14 cellular contexts compared by ENCODE assay signal in genomic region chr19:47406711-47407416, GRCh38. TPM values are rescaled to one million over a fixed set of nuclear protein-coding genes. Genes with fewer than 3 reads are reported as not detected.
DNase-seq lines count a peak whose midpoint lies in the region; ATAC-seq and TF ChIP-seq lines count a peak whose summit lies in the region.
"Had no signal": no experiment of that assay in that cellular context is flagged by ENCODE, and none has a peak within 500 bp of the region (broad histone marks: within the 10 kb centered on the region; RNA-seq: fewer than 3 reads in every experiment).

No MANE protein-coding gene starts in this region.

- H3K9me2 ChIP-seq in SK-N-SH (no peaks in the 10 kb centered on the region), hepatocyte (replicated peaks; ENCODE audit: insufficient read depth) (no peaks in the 10 kb centered on the region)

- H3K4me3 ChIP-seq in SK-N-SH (ENCODE audit: low read depth in 2 of 2, low read length in 1 of 2) (no peak overlapping the region), hepatocyte (no peak overlapping the region), trophoblast cell (ENCODE audit: low read depth, low read length) (no peak overlapping the region)

- H3K27me3 ChIP-seq in SK-N-SH (ENCODE audit: insufficient read depth) = no peaks in the 10 kb centered on the region
- H3K27me3 ChIP-seq in hepatocyte = peaks cover 15% of the 10 kb centered on the region
- H3K27me3 ChIP-seq in trophoblast cell (ENCODE audit: insufficient read depth, low read length) = peaks cover 6% of the 10 kb centered on the region

- H3K9me3 ChIP-seq in SK-N-SH (no peaks in the 10 kb centered on the region), hepatocyte (ENCODE audit: low read depth) (no peaks in the 10 kb centered on the region), trophoblast cell (ENCODE audit: insufficient read depth, low read depth, low read length) (peaks cover 6% of the 10 kb centered on the region)

- no peak overlapping the region for H3K18ac ChIP-seq in trophoblast cell (ENCODE audit: low read length)

- H3K36me3 ChIP-seq in SK-N-SH (replicated peaks in 1 of 2; ENCODE audit: control insufficient read depth in 1 of 2, insufficient read depth in 2 of 2, low read length in 1 of 2) (peaks cover 7 to 15% of the 10 kb centered on the region in 2 experiments), hepatocyte (replicated peaks; ENCODE audit: insufficient read depth, low read depth) (no peaks in the 10 kb centered on the region), trophoblast cell (ENCODE audit: control insufficient read depth in 1 of 2, insufficient read depth in 2 of 2, low read length in 2 of 2) (no peaks in the 10 kb centered on the region)

- WGBS in SK-N-SH (ENCODE audit: low lambda C conversion rate) = 91% methylated on average over 26 of the region's 47 CpGs
- 47% methylated on average over 26 of the region's 47 CpGs for WGBS in hepatocyte (ENCODE audit: low lambda C conversion rate, missing lambda C conversion rate)
- WGBS in trophoblast cell (ENCODE audit: extremely low coverage, insufficient coverage, insufficient read length) = no CpG with 5 or more reads among the region's 47 CpGs

- no peak overlapping the region for H2BK120ac ChIP-seq in trophoblast cell (ENCODE audit: insufficient read depth, low read length, poor library complexity)

- no peak for TF ChIP-seq EP300 in SK-N-SH (IDR thresholded peaks at IDR 0.05; ENCODE audit: borderline replicate concordance in 1 of 2, low read depth in 1 of 2, low read length in 1 of 2)

- no peak overlapping the region for H2BK5ac ChIP-seq in trophoblast cell (ENCODE audit: low read depth, low read length, poor library complexity)

- no peak overlapping the region for H3K27ac ChIP-seq in SK-N-SH (ENCODE audit: low read depth in 2 of 2, low read length in 1 of 2)
- no peak overlapping the region for H3K27ac ChIP-seq in hepatocyte
- H3K27ac ChIP-seq in trophoblast cell (ENCODE audit: low read depth, low read length) = no peak overlapping the region
- H3K27ac ChIP-seq: epithelial cell of prostate had no signal

- H4K20me1 ChIP-seq in SK-N-SH (ENCODE audit: insufficient read depth) (0 out of 2 replicates have a peak, but pooled peaks cover 4% of the 10 kb centered on the region), hepatocyte (ENCODE audit: insufficient read depth, poor library complexity, severe bottlenecking) (no peaks in the 10 kb centered on the region)

- no peak overlapping the region for H3K23ac ChIP-seq in trophoblast cell (ENCODE audit: low read length)

- DNase-seq in SK-N-SH = no peak
- peak; percentile 36 for DNase-seq in NCI-H748 treated with DMSO at 0.1 percent for 48 hours (lab: John Stamatoyannopoulos, UW)
- peak; percentile 62 for DNase-seq in hepatocyte (ENCODE audit: low spot score)
- peak; percentile 21 to 63 for DNase-seq in trophoblast cell
- DNase-seq in posterior vena cava (ENCODE audit: low spot score) = no peak
- DNase-seq in NCI-H345 (lab: John Stamatoyannopoulos, UW) = no peak
- DNase-seq: immature natural killer cell; NCI-H524; stimulated activated CD4-positive, alpha-beta T cell treated with anti-CD3 and anti-CD28 coated beads, Interleukin-15, amount 100 ng/mL, for 24 hours; stimulated activated naive CD4-positive, alpha-beta T cell had no signal

- no peak overlapping the region for H3K9ac ChIP-seq in SK-N-SH
- no peak overlapping the region for H3K9ac ChIP-seq in trophoblast cell (ENCODE audit: low read length)

- H2AK5ac ChIP-seq in trophoblast cell (ENCODE audit: low read length) = no peak overlapping the region

- peaks cover 4% of the 10 kb centered on the region for H3F3A ChIP-seq in SK-N-SH (replicated peaks; ENCODE audit: insufficient read depth)

- CTCF ChIA-PET in SK-N-SH (lab: Yijun Ruan, JAX) = no interaction called here

- H4K12ac ChIP-seq in trophoblast cell (ENCODE audit: low read depth, low read length) = no peak overlapping the region

- H4K91ac ChIP-seq in trophoblast cell (ENCODE audit: low read depth, low read length) = no peak overlapping the region

- no peaks in the 10 kb centered on the region for H3K79me1 ChIP-seq in trophoblast cell (ENCODE audit: low read length)

- ATAC-seq in SK-N-SH treated with all-trans-retinoic acid at 6 μM for 48 hours (no peak), GM18505 (IDR thresholded peaks at IDR 0.05; ENCODE audit: unreplicated experiment) (no peak)

- no peak for TF ChIP-seq POLR2A in GM18505 (IDR thresholded peaks at IDR 0.05; ENCODE audit: borderline replicate concordance, extremely low read depth, insufficient read depth, insufficient read length)

- H3K14ac ChIP-seq in trophoblast cell (ENCODE audit: low read length) = no peak overlapping the region

- H3K79me2 ChIP-seq in SK-N-SH (ENCODE audit: insufficient read depth) = no peaks in the 10 kb centered on the region
- H3K79me2 ChIP-seq in hepatocyte = no peaks in the 10 kb centered on the region
- H3K79me2 ChIP-seq in trophoblast cell (ENCODE audit: control insufficient read depth, insufficient read depth, low read length, poor library complexity) = no peaks in the 10 kb centered on the region

- TF ChIP-seq CTCF in SK-N-SH (IDR thresholded peaks at IDR 0.05) (no peak), hepatocyte (IDR thresholded peaks at IDR 0.05; ENCODE audit: poor library complexity) (no peak)

- H3K4me2 ChIP-seq in SK-N-SH (no peak overlapping the region), hepatocyte (no peak overlapping the region), trophoblast cell (ENCODE audit: low read length) (peak overlapping the region; percentile 19)

- no peak overlapping the region for H3K4ac ChIP-seq in trophoblast cell (ENCODE audit: low read depth, low read length)

- no peak overlapping the region for H4K8ac ChIP-seq in trophoblast cell (ENCODE audit: low read depth, low read length)

- intact Hi-C loops in posterior vena cava (cut with DNase I) = no loop called here

- H2AFZ ChIP-seq in SK-N-SH (ENCODE audit: low read depth) (no peak overlapping the region), hepatocyte (no peak overlapping the region), trophoblast cell (ENCODE audit: insufficient read depth, low read length, poor library complexity) (no peak overlapping the region)

- TF ChIP-seq RAD21 in SK-N-SH (IDR thresholded peaks at IDR 0.05; ENCODE audit: low read length) = no peak

- H2BK12ac ChIP-seq in trophoblast cell (ENCODE audit: low read length) = no peak overlapping the region

- POLR2A ChIA-PET in SK-N-SH (lab: Yijun Ruan, JAX) = interaction anchor here (0.6 kb wide), 1 partner anchor 10 kb away, joined by 3 read pairs; no protein-coding TSS in a partner anchor

- no peaks in the 10 kb centered on the region for H3K4me1 ChIP-seq in SK-N-SH (ENCODE audit: control insufficient read depth in 1 of 2, insufficient read depth in 2 of 2, low read depth in 1 of 2, low read length in 1 of 2)
- H3K4me1 ChIP-seq in hepatocyte (ENCODE audit: insufficient read depth) = no peaks in the 10 kb centered on the region
- peaks cover 0 to 3% of the 10 kb centered on the region in 2 experiments for H3K4me1 ChIP-seq in trophoblast cell (ENCODE audit: control insufficient read depth in 1 of 2, insufficient read depth in 2 of 2, low read length in 2 of 2)

TF ChIP-seq in SK-N-SH, 30 proteins besides CTCF, POLR2A, EP300 and RAD21 (continues in another document):
- TF ChIP-seq GATA2 (CRISPR knock-in tag; IDR thresholded peaks at IDR 0.05) (no peak), FOSL2 (IDR thresholded peaks at IDR 0.05; ENCODE audit: borderline replicate concordance, low read depth) (no peak), SMC3 (IDR thresholded peaks at IDR 0.05; ENCODE audit: low read depth, low read length) (no peak)

TF ChIP-seq in SK-N-SH treated with all-trans-retinoic acid at 6 μM for 48 hours, 23 proteins besides CTCF, POLR2A, EP300 and RAD21:
- no peak for TF ChIP-seq TOX (CRISPR knock-in tag; IDR thresholded peaks at IDR 0.05; ENCODE audit: borderline replicate concordance)
- TF ChIP-seq, protein P1, sequence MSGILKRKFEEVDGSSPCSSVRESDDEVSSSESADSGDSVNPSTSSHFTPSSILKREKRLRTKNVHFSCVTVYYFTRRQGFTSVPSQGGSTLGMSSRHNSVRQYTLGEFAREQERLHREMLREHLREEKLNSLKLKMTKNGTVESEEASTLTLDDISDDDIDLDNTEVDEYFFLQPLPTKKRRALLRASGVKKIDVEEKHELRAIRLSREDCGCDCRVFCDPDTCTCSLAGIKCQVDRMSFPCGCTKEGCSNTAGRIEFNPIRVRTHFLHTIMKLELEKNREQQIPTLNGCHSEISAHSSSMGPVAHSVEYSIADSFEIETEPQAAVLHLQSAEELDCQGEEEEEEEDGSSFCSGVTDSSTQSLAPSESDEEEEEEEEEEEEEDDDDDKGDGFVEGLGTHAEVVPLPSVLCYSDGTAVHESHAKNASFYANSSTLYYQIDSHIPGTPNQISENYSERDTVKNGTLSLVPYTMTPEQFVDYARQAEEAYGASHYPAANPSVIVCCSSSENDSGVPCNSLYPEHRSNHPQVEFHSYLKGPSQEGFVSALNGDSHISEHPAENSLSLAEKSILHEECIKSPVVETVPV (CRISPR knock-in tag; IDR thresholded peaks at IDR 0.05) = no peak
- no peak for TF ChIP-seq ZNF70 (CRISPR knock-in tag; IDR thresholded peaks at IDR 0.05)

RNA-seq across cellular contexts. Expression of gene MEIS3, which starts 12.5 kb away (rescaled TPM):
- 61.0 and 69.8 TPM in 2 replicates for polyA plus RNA-seq in SK-N-SH (2012; rRNA removed)
- 34.6 and 50.3 TPM in 2 replicates for polyA plus RNA-seq in SK-N-SH (2012; cell fraction: cytosol; rRNA removed)
- polyA plus RNA-seq in SK-N-SH (2012; cell fraction: nucleus; rRNA removed) = 160 and 191 TPM in 2 replicates
- 18.4 and 21.2 TPM in 2 replicates for total RNA-seq in hepatocyte
- polyA plus RNA-seq in hepatocyte = 40.6 and 47.0 TPM in 2 replicates
- 6.2 and 6.4 TPM in 2 replicates for polyA plus RNA-seq in trophoblast cell (2013)
- 10 to 100 TPM; 24.3 to 26.0 TPM for total RNA-seq in posterior vena cava
- total RNA-seq: T-helper 1 cell treated with Interleukin-12 subunit alpha and Interleukin-12 subunit beta and Interleukin-4 antibody, amounts not matched to agents 30 ng/mL and 1 ng/mL, for 36 hours had no signal
- polyA plus RNA-seq: immature natural killer cell had no signal

RNA-seq across cellular contexts. Expression of gene DHX34, which starts 57.7 kb away (rescaled TPM):
- polyA plus RNA-seq in SK-N-SH (2012; rRNA removed) (14.8 and 16.4 TPM in 2 replicates), hepatocyte (17.6 and 18.2 TPM in 2 replicates)
- polyA plus RNA-seq in SK-N-SH (2012; cell fraction: cytosol; rRNA removed) = 5.0 and 8.5 TPM in 2 replicates
- 72.7 and 84.6 TPM in 2 replicates for polyA plus RNA-seq in SK-N-SH (2012; cell fraction: nucleus; rRNA removed)
- total RNA-seq in hepatocyte (9.3 and 10.7 TPM in 2 replicates), posterior vena cava (1 to 10 TPM; 7.7 to 7.9 TPM)
- polyA plus RNA-seq in trophoblast cell (2013) = 10.9 and 11.6 TPM in 2 replicates

Comparison
In these comparisons a context has a peak if more than half of its experiments do, and no peak if none do; other contexts are left out.
1. DNase-seq: peak in NCI-H748 treated with DMSO at 0.1 percent for 48 hours (single experiment), hepatocyte (single experiment) and trophoblast cell (2 of 2); none in SK-N-SH (single experiment), posterior vena cava (single experiment) and NCI-H345 (single experiment).